ENCODE assay signal across 4 cellular contexts in the genomic region with DNA sequence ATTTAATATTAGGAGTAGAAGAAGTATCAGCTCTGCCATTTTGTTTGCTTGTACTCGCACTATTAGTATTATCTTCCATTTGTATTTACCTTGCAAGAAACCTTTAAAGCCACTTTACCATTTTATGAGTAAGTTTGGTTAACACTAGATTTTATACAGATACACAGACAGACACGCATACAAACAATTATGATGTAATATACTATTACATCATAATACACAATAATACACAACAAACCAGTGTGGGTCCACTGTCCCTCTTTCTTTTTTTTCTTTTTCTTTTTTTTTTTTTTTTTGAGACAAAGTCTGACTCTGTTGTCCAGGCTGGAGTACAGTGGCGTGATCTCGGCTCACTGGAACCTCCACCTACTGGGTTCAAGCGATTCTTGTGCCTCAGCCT.
TF ChIP-seq lines count a peak whose summit lies in the region.

No MANE protein-coding gene starts in this region.

TF ChIP-seq in HepG2, 621 proteins besides CTCF, POLR2A, EP300 and RAD21:
- TF ChIP-seq ATF7 (IDR thresholded peaks at IDR 0.05) = peak; percentile 80
- TF ChIP-seq ATF7 (CRISPR knock-in tag; IDR thresholded peaks at IDR 0.05) = no peak
- 0 out of 2 replicates have a peak, but pooled peaks have one; percentile 27 for TF ChIP-seq CEBPB (IDR thresholded peaks at IDR 0.05; ENCODE audit: borderline replicate concordance, low read depth, low read length)
- TF ChIP-seq ZNF605 (CRISPR knock-in tag; IDR thresholded peaks at IDR 0.05) = no peak
TF ChIP-seq in HepG2: peak in this region for 2.

TF ChIP-seq in HEK293, 187 proteins besides CTCF, POLR2A, EP300 and RAD21:
- TF ChIP-seq ZNF174 (tag by site-specific recombination; IDR thresholded peaks at IDR 0.05) = no peak
- no peak for TF ChIP-seq ZNF530 (tag by site-specific recombination; IDR thresholded peaks at IDR 0.05; ENCODE audit: low read depth)
- no peak for TF ChIP-seq ZNF639 (tag by site-specific recombination; IDR thresholded peaks at IDR 0.05)
- TF ChIP-seq ZIC2 (tag by site-specific recombination; IDR thresholded peaks at IDR 0.05) = no peak
- TF ChIP-seq REPIN1 (tag by site-specific recombination; IDR thresholded peaks at IDR 0.05; ENCODE audit: low read depth) = no peak
- peak; percentile 28; the same call in 1 of the 2 replicates for TF ChIP-seq ATF2 (tag by site-specific recombination; IDR thresholded peaks at IDR 0.05; ENCODE audit: low read depth)
- TF ChIP-seq ZNF654 (tag by site-specific recombination; IDR thresholded peaks at IDR 0.05; ENCODE audit: low read depth) = no peak
TF ChIP-seq in HEK293: peak in this region for 1.

TF ChIP-seq in IMR-90, 13 proteins besides CTCF, POLR2A, EP300 and RAD21:
- peak; percentile 61 for TF ChIP-seq CEBPB (IDR thresholded peaks at IDR 0.05; ENCODE audit: low read depth, low read length)
- TF ChIP-seq USF2 (IDR thresholded peaks at IDR 0.05; ENCODE audit: low read depth, low read length) = no peak
- no peak for TF ChIP-seq CHD1 (IDR thresholded peaks at IDR 0.05; ENCODE audit: low read depth, low read length)
- no peak for TF ChIP-seq FOS (IDR thresholded peaks at IDR 0.05; ENCODE audit: low read depth, low read length)
- no peak for TF ChIP-seq MAZ (IDR thresholded peaks at IDR 0.05; ENCODE audit: borderline replicate concordance, low read depth, low read length)
- no peak for TF ChIP-seq MAFK (IDR thresholded peaks at IDR 0.05; ENCODE audit: low read depth, low read length)
- TF ChIP-seq SMC3 (IDR thresholded peaks at IDR 0.05; ENCODE audit: low read depth, low read length) = no peak
TF ChIP-seq in IMR-90: peak in this region for 1.

TF ChIP-seq in K562, 482 proteins besides CTCF, POLR2A, EP300 and RAD21:
- TF ChIP-seq, protein P1, sequence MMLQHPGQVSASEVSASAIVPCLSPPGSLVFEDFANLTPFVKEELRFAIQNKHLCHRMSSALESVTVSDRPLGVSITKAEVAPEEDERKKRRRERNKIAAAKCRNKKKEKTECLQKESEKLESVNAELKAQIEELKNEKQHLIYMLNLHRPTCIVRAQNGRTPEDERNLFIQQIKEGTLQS (IDR thresholded peaks at IDR 0.05) = peak; percentile 30; the same call in 1 of the 2 replicates
- TF ChIP-seq, protein P1 (CRISPR knock-in tag; conservative IDR thresholded peaks at IDR 0.05) = no peak
- TF ChIP-seq PPARD (CRISPR knock-in tag; IDR thresholded peaks at IDR 0.05) = no peak
- no peak for TF ChIP-seq ZNF232 (CRISPR knock-in tag; IDR thresholded peaks at IDR 0.05)
- no peak for TF ChIP-seq CEBPG (CRISPR knock-in tag; IDR thresholded peaks at IDR 0.05)
- TF ChIP-seq CEBPG (tag; conservative IDR thresholded peaks at IDR 0.05 in 1 of 2, IDR thresholded peaks at IDR 0.05 in 1 of 2) = peak in 1 of 2 experiments; percentile 68; a peak in 2 of 4 replicates
- TF ChIP-seq ETV5 (CRISPR knock-in tag; IDR thresholded peaks at IDR 0.05; ENCODE audit: low read depth) = no peak
- TF ChIP-seq ATF7 (IDR thresholded peaks at IDR 0.05) = no peak
- no peak for TF ChIP-seq GATAD2A (IDR thresholded peaks at IDR 0.05)
- TF ChIP-seq CEBPB (tag; IDR thresholded peaks at IDR 0.05) = peak; percentile 39
